18 cellular contexts compared by ENCODE assay signal in the genomic region with DNA sequence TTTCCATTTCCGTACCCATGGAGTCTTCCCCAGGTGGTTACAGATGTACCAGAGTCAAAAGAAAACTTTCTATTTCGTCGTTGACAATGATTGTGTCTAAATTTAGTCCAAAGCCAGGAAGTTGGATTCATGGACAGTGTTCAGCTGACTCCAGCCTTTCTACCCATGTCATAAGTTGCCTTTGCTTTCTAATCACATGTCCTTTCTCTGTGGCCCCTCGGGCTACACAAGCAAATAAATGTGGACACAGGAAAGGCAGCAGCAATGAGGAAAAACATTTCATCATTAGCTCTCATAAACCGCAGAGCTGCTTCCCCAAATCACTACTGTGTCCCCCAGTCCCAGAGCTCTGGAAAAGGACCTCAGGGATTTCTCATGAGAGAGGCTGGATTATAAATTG.
DNase-seq lines count a peak whose midpoint lies in the region; ATAC-seq, FAIRE-seq and TF ChIP-seq lines count a peak whose summit lies in the region.
"Had no signal": no experiment of that assay in that cellular context is flagged by ENCODE, and none has a peak within 500 bp of the region (broad histone marks: within the 10 kb centered on the region; RNA-seq: fewer than 3 reads in every experiment).

No MANE protein-coding gene starts in this region.

- intact Hi-C loops in left lung (cut with DNase I): loop anchor here in 1 of 2 donors (10.0 kb wide), 1 partner anchor 120 kb away; no protein-coding TSS in a partner anchor

- no peak for TF ChIP-seq POLR2A in NB4 (IDR thresholded peaks at IDR 0.05; ENCODE audit: extremely low read depth, insufficient read length)

- H3K4me3 ChIP-seq in NB4 (ENCODE audit: low read depth, low read length) (no peak overlapping the region), left lung (no peak overlapping the region)
- H3K4me3 ChIP-seq: cardiac muscle cell, SK-N-MC had no signal

- H3K9me3 ChIP-seq in left lung: no peaks in the 10 kb centered on the region

- CTCF ChIA-PET in RWPE1 (lab: Yijun Ruan, JAX): no interaction called here

- no peak for FAIRE-seq in frontal cortex (lab: Jason Lieb, UNC)

- no peak for TF ChIP-seq CTCF in NB4 (IDR thresholded peaks at IDR 0.05; ENCODE audit: low read depth, low read length)
- no peak for TF ChIP-seq CTCF in left lung (IDR thresholded peaks at IDR 0.05)
- TF ChIP-seq CTCF in RWPE1 (conservative IDR thresholded peaks at IDR 0.05; ENCODE audit: low read depth): no peak

- POLR2A ChIA-PET in RWPE1 (lab: Yijun Ruan, JAX; ENCODE audit: low non-redundant PET): no interaction called here

- H3K27me3 ChIP-seq in left lung: no peaks in the 10 kb centered on the region
- H3K27me3 ChIP-seq: cardiac muscle cell had no signal

- peaks cover 0 to 5% of the 10 kb centered on the region in 2 donors for H3K4me1 ChIP-seq in left lung

- H3K27ac ChIP-seq in caudate nucleus (ENCODE audit: low read depth, low read length): peak overlapping the region; percentile 40
- H3K27ac ChIP-seq in left lung: peak overlapping the region in 1 of 2 donors; percentile 58
- no peak overlapping the region for H3K27ac ChIP-seq in RWPE1
- H3K27ac ChIP-seq: cardiac muscle cell, SK-N-MC had no signal

- H3K36me3 ChIP-seq in left lung: no peaks in the 10 kb centered on the region
- H3K36me3 ChIP-seq: cardiac muscle cell had no signal

- peak; percentile 54 for ATAC-seq in left lung
- ATAC-seq: activated CD4-positive, CD25-positive, alpha-beta regulatory T cell treated with anti-CD3 and anti-CD28 coated beads, Interleukin-2, amount 50 U/mL, for 24 hours had no signal

- DNase-seq in NB4 (ENCODE audit: low read depth) (peak; percentile 20), caudate nucleus (lab: John Stamatoyannopoulos, UW) (no peak), left lung (no peak), renal cortical epithelial cell (ENCODE audit: low read depth) (peak; percentile 30), SW 1271 (lab: John Stamatoyannopoulos, UW) (no peak), NCI-H187 treated with DMSO at 0.1 percent for 48 hours (lab: John Stamatoyannopoulos, UW) (no peak), frontal cortex (ENCODE audit: low spot score in 2 of 2) (no peak), RWPE1 (ENCODE audit: low spot score) (no peak)
- DNase-seq: EL, endodermal cell, H7, kidney glomerular epithelial cell, NCI-H2081, substantia nigra, T-helper 9 cell had no signal

Comparison
In these comparisons a context has a peak if more than half of its experiments do, and no peak if none do; other contexts are left out.
1. DNase-seq: peak in NB4 (single experiment) and renal cortical epithelial cell (single experiment); none in caudate nucleus (0 of 61), left lung (0 of 2), SW 1271 (0 of 2), NCI-H187 treated with DMSO at 0.1 percent for 48 hours (single experiment), frontal cortex (0 of 2) and RWPE1 (single experiment).